23 cellular contexts compared by ENCODE assay signal in the genomic region with DNA sequence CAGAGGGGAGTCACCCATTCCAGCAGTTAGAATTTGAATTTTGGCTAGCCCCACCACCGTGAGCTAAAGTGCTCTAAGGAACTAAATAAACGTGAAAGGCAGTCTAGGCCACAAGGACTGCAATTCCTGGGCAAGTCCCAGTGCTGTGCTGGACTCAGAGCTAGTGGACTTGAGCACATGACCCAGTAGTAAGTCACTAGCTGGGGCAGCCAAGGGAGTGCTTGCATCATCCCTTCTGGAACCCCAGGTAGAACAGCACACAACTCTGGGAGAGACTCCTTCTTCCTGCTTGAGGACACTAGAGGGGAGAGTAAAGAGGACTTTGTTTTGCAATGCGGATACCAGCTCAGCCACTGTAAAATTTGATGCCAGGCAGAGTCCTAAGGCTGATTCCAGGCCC.
"Had no signal": no experiment of that assay in that cellular context is flagged by ENCODE, and none has a peak within 500 bp of the region (broad histone marks: within the 10 kb centered on the region; RNA-seq: fewer than 3 reads in every experiment).

No MANE protein-coding gene starts in this region.

- H3K36me3 ChIP-seq: heart left ventricle, neural progenitor cell, stomach, tibial artery had no signal

- H3K27me3 ChIP-seq: foreskin keratinocyte, heart left ventricle, neural progenitor cell, stomach, tibial artery had no signal

- H3K9me3 ChIP-seq: tibial artery had no signal

- H3K4me3 ChIP-seq: heart left ventricle, neural progenitor cell, stomach, tibial artery had no signal

- H3K4me1 ChIP-seq: foreskin keratinocyte, heart left ventricle, neural progenitor cell, stomach, tibial artery had no signal

- H3K27ac ChIP-seq: foreskin keratinocyte, heart left ventricle, neural progenitor cell, stomach, tibial artery had no signal

- DNase-seq: activated B cell treated with CpG ODN at 0.5 μM for 24 hours; activated CD4-positive, alpha-beta T cell treated with anti-CD3 and anti-CD28 coated beads, Interleukin-2, amount 50 U/mL, for 1 hour; activated CD8-positive, alpha-beta T cell treated with anti-CD3 and anti-CD28 coated beads for 36 hours; activated gamma-delta T cell treated with Interleukin-2 at 50 U/mL for 16 hours; activated naive CD4-positive, alpha-beta T cell treated with anti-CD3 and anti-CD28 coated beads, Interleukin-2, amount 50 U/mL, for 16 hours; activated T-cell treated with anti-CD3 and anti-CD28 coated beads, Interleukin-2, amount 50 U/mL, for 4 hours; amniotic stem cell; endodermal cell; foreskin keratinocyte; heart left ventricle; kidney glomerular epithelial cell; left ventricle myocardium superior; naive thymus-derived CD8-positive, alpha-beta T cell; right cardiac atrium; stimulated activated CD4-positive, alpha-beta T cell treated with anti-CD3 and anti-CD28 coated beads, Interleukin-15, amount 100 ng/mL, for 24 hours; stimulated activated CD4-positive, alpha-beta T cell treated with anti-CD3 and anti-CD28 coated beads, Interleukin-2, amount 100 ng/mL, for 24 hours; stimulated activated naive B cell treated with anti-CD40 and anti-IgM and Interleukin-4, amounts not matched to agents 10 μg/mL and 1 μg/mL and 100 μg/mL, for 72 hours; stomach; T-helper 9 cell; tibial artery had no signal

- ATAC-seq: activated CD8-positive, alpha-beta T cell treated with anti-CD3 and anti-CD28 coated beads for 36 hours; activated T-cell treated with anti-CD3 and anti-CD28 coated beads, Interleukin-2, amount 50 U/mL, for 4 hours; activated T-helper 17 cell treated with anti-CD3 and anti-CD28 coated beads, Interleukin-2, amount 50 U/mL, for 72 hours; esophagus mucosa; heart left ventricle; left ventricle myocardium superior; naive thymus-derived CD8-positive, alpha-beta T cell; right cardiac atrium; stimulated activated naive B cell treated with anti-CD40 and anti-IgM and Interleukin-4, amounts not matched to agents 10 μg/mL and 1 μg/mL and 100 μg/mL, for 72 hours had no signal
